In genomic region chr3:50350527-50351317, GRCh38 we compare ENCODE assay signal across 8 cellular contexts. TPM values are rescaled to one million over a fixed set of nuclear protein-coding genes. Genes with fewer than 3 reads are reported as not detected.
A peak's percentile ranks its signal among the peaks of the same experiment; 100 is the strongest.
DNase-seq lines count a peak whose midpoint lies in the region; ATAC-seq and TF ChIP-seq lines count a peak whose summit lies in the region.

Gene CYB561D2, plus strand, starts transcription at chr3:50350862. Its CDS starts 572 bp downstream, at chr3:50351434.
Gene NPRL2, minus strand, starts transcription at chr3:50350775. Its CDS starts 123 bp downstream, at chr3:50350652.

- no peaks in the 10 kb centered on the region for H3K9me3 Mint-ChIP-seq in CD14-positive monocyte
- no peaks in the 10 kb centered on the region for H3K9me3 Mint-ChIP-seq in dendritic cell treated with granulocyte-macrophage colony-stimulating factor and Interleukin-4, amounts not matched to agents 40 ng/mL and 50 ng/mL, for 4 days

- ATAC-seq in GM19395 (IDR thresholded peaks at IDR 0.05; ENCODE audit: unreplicated experiment) = peak; percentile 86
- ATAC-seq in HG03558 (IDR thresholded peaks at IDR 0.05; ENCODE audit: extremely low read depth, unreplicated experiment) = peak; percentile 48
- peak; percentile 96 for ATAC-seq in left lung

- TF ChIP-seq CTCF in CD14-positive monocyte (IDR thresholded peaks at IDR 0.05) (no peak), left lung (IDR thresholded peaks at IDR 0.05) (no peak)

- H3K4me1 ChIP-seq in left lung = peaks cover 23 to 82% of the 10 kb centered on the region in 2 donors

- H3K36me3 ChIP-seq in left lung = peaks cover 4 to 48% of the 10 kb centered on the region in 2 donors

- DNase-seq in CD14-positive monocyte (ENCODE audit: low spot score) = peak; percentile 97
- DNase-seq in NCI-H774 (lab: John Stamatoyannopoulos, UW) = peak; percentile 79
- DNase-seq in activated CD4-positive, alpha-beta T cell treated with anti-CD3 and anti-CD28 coated beads, Interleukin-2, amount 50 U/mL, for 4 hours = peak; percentile 99
- DNase-seq in left lung = peak; percentile 98 to 100
- DNase-seq in stimulated activated CD4-positive, alpha-beta T cell treated with anti-CD3 and anti-CD28 coated beads, Interleukin-2, amount 100 ng/mL, for 4 hours (ENCODE audit: low read depth) = peak; percentile 99

- H3K4me1 Mint-ChIP-seq in CD14-positive monocyte = peaks cover 59% of the 10 kb centered on the region
- peaks cover 84% of the 10 kb centered on the region for H3K4me1 Mint-ChIP-seq in dendritic cell treated with granulocyte-macrophage colony-stimulating factor and Interleukin-4, amounts not matched to agents 40 ng/mL and 50 ng/mL, for 4 days (ENCODE audit: low read depth)

- H3K9me3 ChIP-seq in left lung = no peaks in the 10 kb centered on the region

- peaks cover 35 to 46% of the 10 kb centered on the region in 2 donors for H3K36me3 Mint-ChIP-seq in CD14-positive monocyte
- peaks cover 73% of the 10 kb centered on the region for H3K36me3 Mint-ChIP-seq in dendritic cell treated with granulocyte-macrophage colony-stimulating factor and Interleukin-4, amounts not matched to agents 40 ng/mL and 50 ng/mL, for 4 days (ENCODE audit: low read depth)

- peak within 1 kb of the TSS; percentile 92 to 95 for H3K4me3 Mint-ChIP-seq in CD14-positive monocyte
- H3K4me3 Mint-ChIP-seq in dendritic cell treated with granulocyte-macrophage colony-stimulating factor and Interleukin-4, amounts not matched to agents 40 ng/mL and 50 ng/mL, for 4 days = peak within 1 kb of the TSS; percentile 90

- H3K27ac ChIP-seq in left lung = peak within 1 kb of the TSS; percentile 90 to 97

- peak within 1 kb of the TSS; percentile 69 to 78 for H3K4me3 ChIP-seq in left lung

- peak within 1 kb of the TSS; percentile 95 to 99 (median 97) for H3K27ac Mint-ChIP-seq in CD14-positive monocyte
- H3K27ac Mint-ChIP-seq in dendritic cell treated with granulocyte-macrophage colony-stimulating factor and Interleukin-4, amounts not matched to agents 40 ng/mL and 50 ng/mL, for 4 days = peak within 1 kb of the TSS; percentile 93

- intact Hi-C loops in CD14-positive monocyte (cut with micrococcal nuclease) (loop anchor here (1.0 to 10.0 kb wide), 5 partner anchors 9 to 1044 kb away; partner anchors contain the start of genes CISH (in 1 of the 2), MON1A (in 1 of the 2), RBM15B (in 1 of the 2) and TMEM115 (in 1 of the 2)), left lung (cut with DNase I) (no loop called here)
- intact Hi-C loops in dendritic cell treated with granulocyte-macrophage colony-stimulating factor and Interleukin-4, amounts not matched to agents 40 ng/mL and 50 ng/mL, for 4 days (cut with micrococcal nuclease) = loop anchor here (1.0 kb wide), 1 partner anchor 9 kb away; the partner anchor contains the start of gene TMEM115

- no peaks in the 10 kb centered on the region for H3K27me3 Mint-ChIP-seq in CD14-positive monocyte (ENCODE audit: low read depth in 3 of 3)
- H3K27me3 Mint-ChIP-seq in dendritic cell treated with granulocyte-macrophage colony-stimulating factor and Interleukin-4, amounts not matched to agents 40 ng/mL and 50 ng/mL, for 4 days = no peaks in the 10 kb centered on the region

- no peaks in the 10 kb centered on the region for H3K27me3 ChIP-seq in left lung

RNA-seq across cellular contexts. Expression of gene CYB561D2, which starts in this region (rescaled TPM):
- 10 to 100 TPM; 82.5 to 94.0 TPM for polyA plus RNA-seq in CD14-positive monocyte
- 10 to 100 TPM; 21.3 to 28.3 TPM for total RNA-seq in left lung

RNA-seq across cellular contexts. Expression of gene NPRL2, which starts in this region (rescaled TPM):
- 10 to 100 TPM; 20.9 to 23.5 TPM for polyA plus RNA-seq in CD14-positive monocyte
- 10 to 100 TPM; 16.1 to 18.7 TPM for total RNA-seq in left lung

Comparison
In these comparisons a context has a peak if more than half of its experiments do, and no peak if none do; other contexts are left out.
1. Peak in every context shown above with its lines: DNase-seq, ATAC-seq, H3K4me3 ChIP-seq and H3K27ac ChIP-seq.
2. intact Hi-C loops: an anchor here in CD14-positive monocyte (1.0 to 10.0 kb wide) and dendritic cell treated with granulocyte-macrophage colony-stimulating factor and Interleukin-4, amounts not matched to agents 40 ng/mL and 50 ng/mL, for 4 days (1.0 kb wide); none called in left lung.